8 cellular contexts compared by ENCODE assay signal in the genomic region with DNA sequence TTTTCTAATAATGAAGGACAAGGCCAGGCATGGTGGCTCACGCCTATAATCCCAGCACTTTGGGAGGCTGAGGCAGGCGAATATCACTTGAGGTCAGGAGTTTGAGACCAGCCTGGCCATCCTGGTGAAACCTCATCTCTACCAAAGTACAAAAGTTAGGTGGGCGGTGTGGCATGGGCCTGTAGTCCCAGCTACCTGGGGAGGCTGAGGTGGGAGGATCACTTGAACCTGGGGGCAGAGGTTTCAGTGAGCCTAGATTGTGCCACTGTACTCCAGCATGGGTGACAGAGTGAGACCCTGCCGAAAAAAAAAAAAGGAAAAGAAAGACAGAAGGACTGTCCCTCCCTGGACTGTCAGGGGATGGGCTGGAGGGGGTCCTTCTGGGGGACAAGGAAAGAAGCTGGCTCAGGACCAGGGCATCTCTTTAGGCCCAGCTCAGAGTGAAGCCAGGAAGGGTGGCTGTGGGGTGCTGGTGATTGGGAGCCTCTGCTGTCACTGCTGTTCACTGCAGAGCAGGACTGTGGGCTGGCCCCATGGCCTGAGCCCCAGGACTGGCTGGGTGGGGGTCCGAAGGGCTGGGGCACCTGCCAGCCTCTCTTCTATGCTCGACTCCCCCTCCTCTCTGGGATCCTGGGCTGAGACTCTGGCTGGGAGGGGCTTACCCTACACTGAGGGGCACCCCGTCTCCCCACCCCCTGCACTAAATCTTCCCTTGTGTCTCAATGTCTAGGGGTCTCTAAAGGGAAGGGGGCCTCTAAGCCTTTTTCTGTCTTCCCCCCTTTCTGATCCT. TPM values are rescaled to one million over a fixed set of nuclear protein-coding genes. Genes with fewer than 3 reads are reported as not detected.
DNase-seq lines count a peak whose midpoint lies in the region; ATAC-seq and TF ChIP-seq lines count a peak whose summit lies in the region.

No MANE protein-coding gene starts in this region.

- H3K36me3 ChIP-seq in right lobe of liver, result no peaks in the 10 kb centered on the region
- H3K36me3 ChIP-seq in tibial nerve, result no peaks in the 10 kb centered on the region

- H3K27ac Mint-ChIP-seq in activated T-cell treated with anti-CD3 and anti-CD28 coated beads, Interleukin-2, amount 50 U/mL, for 72 hours, result no peak overlapping the region

- H3K27me3 ChIP-seq in right lobe of liver (no peaks in the 10 kb centered on the region), tibial nerve (no peaks in the 10 kb centered on the region)

- H3K4me1 ChIP-seq in right lobe of liver, result peaks cover 0 to 7% (median 0%) of the 10 kb centered on the region in 4 donors
- peaks cover 0 to 82% (median 47%) of the 10 kb centered on the region in 4 donors for H3K4me1 ChIP-seq in tibial nerve

- no peak for TF ChIP-seq EP300 in tibial nerve (IDR thresholded peaks at IDR 0.05)

- H3K9me3 Mint-ChIP-seq in activated T-cell treated with anti-CD3 and anti-CD28 coated beads, Interleukin-2, amount 50 U/mL, for 72 hours, result no peaks in the 10 kb centered on the region

- intact Hi-C loops in right lobe of liver (cut with DNase I), result loop anchor here (10.0 kb wide), 1 partner anchor 57 kb away; no protein-coding TSS in a partner anchor

- peak overlapping the region; percentile 42 to 85 for H3K4me3 Mint-ChIP-seq in activated T-cell treated with anti-CD3 and anti-CD28 coated beads, Interleukin-2, amount 50 U/mL, for 72 hours

- WGBS in right lobe of liver (ENCODE audit: insufficient coverage, low coverage, low lambda C conversion rate, missing lambda C conversion rate), result 58% methylated on average over 3 of the region's 7 CpGs
- 56 to 62% methylated on average over 7 of the region's 7 CpGs for WGBS in tibial nerve, 2 donors

- H3K36me3 Mint-ChIP-seq in activated T-cell treated with anti-CD3 and anti-CD28 coated beads, Interleukin-2, amount 50 U/mL, for 72 hours (ENCODE audit: insufficient read depth in 2 of 2), result no peaks in the 10 kb centered on the region

- H3K4me1 Mint-ChIP-seq in activated T-cell treated with anti-CD3 and anti-CD28 coated beads, Interleukin-2, amount 50 U/mL, for 72 hours (ENCODE audit: low read depth), result peaks cover 13% of the 10 kb centered on the region

- H3K9me3 ChIP-seq in right lobe of liver (no peaks in the 10 kb centered on the region), tibial nerve (no peaks in the 10 kb centered on the region)

- TF ChIP-seq CTCF in astrocyte of the spinal cord (IDR thresholded peaks at IDR 0.05; ENCODE audit: low read depth, low read length) (no peak), right lobe of liver (IDR thresholded peaks at IDR 0.05) (no peak), tibial nerve (IDR thresholded peaks at IDR 0.05) (no peak)

- no peak for TF ChIP-seq POLR2A in right lobe of liver (IDR thresholded peaks at IDR 0.05)
- no peak for TF ChIP-seq POLR2A in tibial nerve (IDR thresholded peaks at IDR 0.05)
- no peak for TF ChIP-seq POLR2A in GM18505 (IDR thresholded peaks at IDR 0.05; ENCODE audit: borderline replicate concordance, extremely low read depth, insufficient read depth, insufficient read length)

- H3K27ac ChIP-seq in right lobe of liver (peak overlapping the region in 2 of 3 donors; percentile 36 to 69), tibial nerve (peak overlapping the region; percentile 84 to 99 (median 90))

- in situ Hi-C loops in astrocyte of the spinal cord (cut with HindIII; ENCODE audit: low sequenced_read_pairs), result no loop called here

- H3K27me3 Mint-ChIP-seq in activated T-cell treated with anti-CD3 and anti-CD28 coated beads, Interleukin-2, amount 50 U/mL, for 72 hours (ENCODE audit: low read depth), result peaks cover 48% of the 10 kb centered on the region

- no peak for DNase-seq in activated T-cell treated with anti-CD3 and anti-CD28 coated beads, Interleukin-2, amount 50 U/mL, for 72 hours
- DNase-seq in activated T-cell treated with anti-CD3 and anti-CD28 coated beads for 4 hours, result no peak
- DNase-seq in astrocyte of the spinal cord (ENCODE audit: low read depth, low spot score), result no peak
- no peak for DNase-seq in right lobe of liver
- DNase-seq in tibial nerve (ENCODE audit: low spot score in 2 of 2), result no peak
- DNase-seq in A172 (ENCODE audit: low spot score), result no peak

- H3K4me3 ChIP-seq in astrocyte of the spinal cord (ENCODE audit: low read depth, low read length) (peak overlapping the region; percentile 67), right lobe of liver (peak overlapping the region; percentile 63 to 78 (median 65)), tibial nerve (peak overlapping the region; percentile 60 to 95 (median 84))

- ATAC-seq in activated T-cell treated with anti-CD3 and anti-CD28 coated beads, Interleukin-2, amount 50 U/mL, for 72 hours (replicated peaks in 1 of 2), result no peak
- no peak for ATAC-seq in right lobe of liver
- no peak for ATAC-seq in GM18505 (IDR thresholded peaks at IDR 0.05; ENCODE audit: unreplicated experiment)
- no peak for ATAC-seq in GM21528 (IDR thresholded peaks at IDR 0.05; ENCODE audit: low FRiP score, unreplicated experiment)

RNA-seq across cellular contexts. Expression of gene ARHGAP23, which starts 0.9 kb away (rescaled TPM):
- total RNA-seq in activated T-cell treated with anti-CD3 and anti-CD28 coated beads, Interleukin-2, amount 50 U/mL, for 72 hours, result 1 to 10 TPM; 2.6 to 2.7 TPM
- total RNA-seq in right lobe of liver (1 to 10 TPM; 1.4 to 9.5 (median 3.8) TPM), tibial nerve (10 to 100 TPM; 41.0 to 80.7 (median 65.7) TPM)
- total RNA-seq in A172 (2014; rRNA removed; shearing (Covaris generic)), result 48.9 and 68.6 TPM in 2 replicates
